24 cellular contexts compared by ENCODE assay signal in genomic region chr14:71716371-71716770, GRCh38.
DNase-seq lines count a peak whose midpoint lies in the region; ATAC-seq, FAIRE-seq and TF ChIP-seq lines count a peak whose summit lies in the region.
"Had no signal": no experiment of that assay in that cellular context is flagged by ENCODE, and none has a peak within 500 bp of the region (broad histone marks: within the 10 kb centered on the region; RNA-seq: fewer than 3 reads in every experiment).

No MANE protein-coding gene starts in this region.

- H3K36me3 Mint-ChIP-seq in astrocyte (ENCODE audit: low read depth, unreplicated experiment) = peaks cover 6% of the 10 kb centered on the region
- peaks cover 6 to 41% (median 27%) of the 10 kb centered on the region in 3 donors for H3K36me3 Mint-ChIP-seq in naive thymus-derived CD8-positive, alpha-beta T cell
- H3K36me3 Mint-ChIP-seq in activated naive CD4-positive, alpha-beta T cell treated with anti-CD3 and anti-CD28 coated beads, Interleukin-2, amount 50 U/mL, for 72 hours = peaks cover 13% of the 10 kb centered on the region in 2 donors

- peak overlapping the region; percentile 55 for H3K27ac Mint-ChIP-seq in astrocyte (ENCODE audit: unreplicated experiment)
- H3K27ac Mint-ChIP-seq in naive thymus-derived CD8-positive, alpha-beta T cell = no peak overlapping the region
- no peak overlapping the region for H3K27ac Mint-ChIP-seq in activated naive CD4-positive, alpha-beta T cell treated with anti-CD3 and anti-CD28 coated beads, Interleukin-2, amount 50 U/mL, for 72 hours
- H3K27ac Mint-ChIP-seq: activated CD8-positive, alpha-beta T cell treated with anti-CD3 and anti-CD28 coated beads, Interleukin-2, amount 10 ng/mL, durations not matched to agents 7 days and 5 days; CD4-positive, alpha-beta T cell; immature natural killer cell had no signal

- no peaks in the 10 kb centered on the region for H3K9me3 ChIP-seq in astrocyte (ENCODE audit: insufficient read depth, low read depth, low read length)
- H3K9me3 ChIP-seq in osteoblast (ENCODE audit: low read depth, low read length) = no peaks in the 10 kb centered on the region
- H3K9me3 ChIP-seq in esophagus muscularis mucosa = no peaks in the 10 kb centered on the region
- H3K9me3 ChIP-seq: mucosa of descending colon, transverse colon had no signal

- ATAC-seq in GM18873 (IDR thresholded peaks at IDR 0.05; ENCODE audit: low FRiP score, unreplicated experiment) = no peak
- ATAC-seq in naive thymus-derived CD8-positive, alpha-beta T cell = no peak
- ATAC-seq in activated naive CD4-positive, alpha-beta T cell treated with anti-CD3 and anti-CD28 coated beads, Interleukin-2, amount 50 U/mL, for 72 hours = no peak
- ATAC-seq: activated CD4-positive, CD25-positive, alpha-beta regulatory T cell treated with anti-CD3 and anti-CD28 coated beads, Interleukin-2, amount 50 U/mL, for 24 hours; activated CD8-positive, alpha-beta T cell treated with anti-CD3 and anti-CD28 coated beads, Interleukin-2, amount 10 ng/mL, durations not matched to agents 7 days and 5 days; mucosa of descending colon; Panc1 had no signal

- H3K9ac ChIP-seq in astrocyte (ENCODE audit: low read length) = no peak overlapping the region

- no peak overlapping the region for H3K4me3 Mint-ChIP-seq in astrocyte (ENCODE audit: unreplicated experiment)
- no peak overlapping the region for H3K4me3 Mint-ChIP-seq in naive thymus-derived CD8-positive, alpha-beta T cell
- H3K4me3 Mint-ChIP-seq: activated CD8-positive, alpha-beta T cell treated with anti-CD3 and anti-CD28 coated beads, Interleukin-2, amount 10 ng/mL, durations not matched to agents 7 days and 5 days; CD4-positive, alpha-beta T cell; immature natural killer cell had no signal

- H3K4me2 ChIP-seq in astrocyte (ENCODE audit: low read length) = peak overlapping the region; percentile 5
- H3K4me2 ChIP-seq in osteoblast (ENCODE audit: insufficient read depth, low read length) = peak overlapping the region; percentile 14

- H3K27ac ChIP-seq in astrocyte (ENCODE audit: low read depth, low read length) = peak overlapping the region; percentile 55
- H3K27ac ChIP-seq in osteoblast (ENCODE audit: low read depth, low read length) = peak overlapping the region; percentile 97
- no peak overlapping the region for H3K27ac ChIP-seq in esophagus muscularis mucosa (replicated peaks in 1 of 4)
- H3K27ac ChIP-seq: transverse colon had no signal

- H3K36me3 ChIP-seq in astrocyte (ENCODE audit: insufficient read depth, low read length) (no peaks in the 10 kb centered on the region), osteoblast (ENCODE audit: insufficient read depth, low read length) (peaks cover 17% of the 10 kb centered on the region), esophagus muscularis mucosa (peaks cover 0 to 10% (median 0%) of the 10 kb centered on the region in 4 donors)
- H3K36me3 ChIP-seq: transverse colon had no signal

- H3K4me1 ChIP-seq in astrocyte (ENCODE audit: insufficient read depth, low read length) = peaks cover 53% of the 10 kb centered on the region
- peaks cover 59% of the 10 kb centered on the region for H3K4me1 ChIP-seq in osteoblast (ENCODE audit: insufficient read depth, low read length)
- peaks cover 0 to 13% (median 10%) of the 10 kb centered on the region in 4 donors for H3K4me1 ChIP-seq in esophagus muscularis mucosa

- H3K4me3 ChIP-seq in astrocyte (ENCODE audit: insufficient read depth, low read depth, low read length) = no peak overlapping the region
- no peak overlapping the region for H3K4me3 ChIP-seq in fibroblast of mammary gland (ENCODE audit: control insufficient read depth, low read depth, low read length)
- H3K4me3 ChIP-seq in osteoblast (ENCODE audit: insufficient read depth, low read length) = no peak overlapping the region
- no peak overlapping the region for H3K4me3 ChIP-seq in esophagus muscularis mucosa
- H3K4me3 ChIP-seq: mucosa of descending colon, transverse colon had no signal

- 97% methylated on average over 3 of the region's 3 CpGs for WGBS in esophagus muscularis mucosa

- TF ChIP-seq CTCF in astrocyte (IDR thresholded peaks at IDR 0.05; ENCODE audit: insufficient read depth, low read depth, low read length) (no peak), fibroblast of mammary gland (conservative IDR thresholded peaks at IDR 0.05; ENCODE audit: control insufficient read depth, insufficient read depth, low read depth, low read length) (no peak), osteoblast (IDR thresholded peaks at IDR 0.05; ENCODE audit: extremely low read depth, low read depth, low read length) (no peak), esophagus muscularis mucosa (IDR thresholded peaks at IDR 0.05) (no peak)

- peaks cover 31% of the 10 kb centered on the region for H3K4me1 Mint-ChIP-seq in astrocyte (ENCODE audit: low read depth, unreplicated experiment)
- H3K4me1 Mint-ChIP-seq in naive thymus-derived CD8-positive, alpha-beta T cell = peaks cover under 1 to 2% (median 1%) of the 10 kb centered on the region in 4 donors

- no peak for TF ChIP-seq POLR2A in esophagus muscularis mucosa (IDR thresholded peaks at IDR 0.05; ENCODE audit: low read depth)

- H3K27me3 Mint-ChIP-seq in astrocyte (ENCODE audit: low read depth, unreplicated experiment) = no peaks in the 10 kb centered on the region
- H3K27me3 Mint-ChIP-seq in naive thymus-derived CD8-positive, alpha-beta T cell = no peaks in the 10 kb centered on the region
- H3K27me3 Mint-ChIP-seq: CD4-positive, alpha-beta T cell had no signal

- H3K79me2 ChIP-seq in astrocyte (ENCODE audit: insufficient read depth, low read length) (no peaks in the 10 kb centered on the region), osteoblast (ENCODE audit: insufficient read depth, low read length) (peaks cover 49% of the 10 kb centered on the region)

- POLR2A ChIA-PET in naive thymus-derived CD8-positive, alpha-beta T cell (lab: Charles Lee) = no interaction called here

- no peaks in the 10 kb centered on the region for H4K20me1 ChIP-seq in astrocyte (ENCODE audit: insufficient read depth, low read length)
- peaks cover 2% of the 10 kb centered on the region for H4K20me1 ChIP-seq in osteoblast (ENCODE audit: insufficient read depth, low read length)

- H3K9me3 Mint-ChIP-seq in astrocyte (ENCODE audit: unreplicated experiment) = no peaks in the 10 kb centered on the region
- H3K9me3 Mint-ChIP-seq in naive thymus-derived CD8-positive, alpha-beta T cell = no peaks in the 10 kb centered on the region
- peaks cover 0 to 1% of the 10 kb centered on the region in 2 donors for H3K9me3 Mint-ChIP-seq in activated naive CD4-positive, alpha-beta T cell treated with anti-CD3 and anti-CD28 coated beads, Interleukin-2, amount 50 U/mL, for 72 hours
- H3K9me3 Mint-ChIP-seq: CD4-positive, alpha-beta T cell; immature natural killer cell had no signal

- FAIRE-seq in astrocyte (lab: Jason Lieb, UNC) = no peak
- FAIRE-seq: frontal cortex had no signal

- H3K27me3 ChIP-seq in astrocyte (ENCODE audit: insufficient read depth, low read length) = no peaks in the 10 kb centered on the region
- no peaks in the 10 kb centered on the region for H3K27me3 ChIP-seq in osteoblast (ENCODE audit: insufficient read depth, low read length)
- H3K27me3 ChIP-seq in esophagus muscularis mucosa = no peaks in the 10 kb centered on the region
- H3K27me3 ChIP-seq: transverse colon had no signal

- DNase-seq in GM03348 (ENCODE audit: low spot score) (peak; percentile 70), astrocyte (ENCODE audit: low read depth) (peak; percentile 88), fibroblast of mammary gland (ENCODE audit: low read depth) (peak; percentile 81), osteoblast (ENCODE audit: insufficient read length, low spot score, missing footprints) (peak; percentile 79), esophagus muscularis mucosa (ENCODE audit: extremely low spot score) (no peak)
- DNase-seq in naive thymus-derived CD8-positive, alpha-beta T cell = no peak
- DNase-seq in activated naive CD4-positive, alpha-beta T cell treated with anti-CD3 and anti-CD28 coated beads, Interleukin-2, amount 50 U/mL, for 72 hours (ENCODE audit: low spot score in 2 of 2) = no peak
- DNase-seq: activated CD8-positive, alpha-beta T cell treated with anti-CD3 and anti-CD28 coated beads, Interleukin-2, amount 10 ng/mL, durations not matched to agents 7 days and 5 days; activated gamma-delta T cell; CD4-positive, alpha-beta T cell; hippocampal formation; immature natural killer cell; MM.1S; mucosa of descending colon; NCI-H1436 treated with DMSO at 0.1 percent for 48 hours; NCI-H2171; NCI-H524 treated with DMSO at 0.1 percent for 48 hours; NK-92 treated with Interleukin-12 subunit alpha and Interleukin-12 subunit beta, amount 100 ng/mL, for 24 hours; SHP77 treated with DMSO at 0.1 percent for 48 hours; transverse colon had no signal

- intact Hi-C loops in esophagus muscularis mucosa (cut with DNase I) = no loop called here

- TF ChIP-seq EP300 in esophagus muscularis mucosa (IDR thresholded peaks at IDR 0.05) = no peak

- no peak overlapping the region for H2AFZ ChIP-seq in astrocyte (ENCODE audit: low read depth, low read length)
- no peak overlapping the region for H2AFZ ChIP-seq in osteoblast (ENCODE audit: low read length)

Comparison
In these comparisons a context has a peak if more than half of its experiments do, and no peak if none do; other contexts are left out.
1. DNase-seq: peak in GM03348 (single experiment), astrocyte (single experiment), fibroblast of mammary gland (single experiment) and osteoblast (single experiment); none in naive thymus-derived CD8-positive, alpha-beta T cell (0 of 10), activated naive CD4-positive, alpha-beta T cell treated with anti-CD3 and anti-CD28 coated beads, Interleukin-2, amount 50 U/mL, for 72 hours (0 of 2) and esophagus muscularis mucosa (single experiment).
2. H3K27ac ChIP-seq: peak in astrocyte (single experiment) and osteoblast (single experiment); none in esophagus muscularis mucosa (0 of 4).